Comparison of ENCODE assay signal across 14 cellular contexts in the genomic region with DNA sequence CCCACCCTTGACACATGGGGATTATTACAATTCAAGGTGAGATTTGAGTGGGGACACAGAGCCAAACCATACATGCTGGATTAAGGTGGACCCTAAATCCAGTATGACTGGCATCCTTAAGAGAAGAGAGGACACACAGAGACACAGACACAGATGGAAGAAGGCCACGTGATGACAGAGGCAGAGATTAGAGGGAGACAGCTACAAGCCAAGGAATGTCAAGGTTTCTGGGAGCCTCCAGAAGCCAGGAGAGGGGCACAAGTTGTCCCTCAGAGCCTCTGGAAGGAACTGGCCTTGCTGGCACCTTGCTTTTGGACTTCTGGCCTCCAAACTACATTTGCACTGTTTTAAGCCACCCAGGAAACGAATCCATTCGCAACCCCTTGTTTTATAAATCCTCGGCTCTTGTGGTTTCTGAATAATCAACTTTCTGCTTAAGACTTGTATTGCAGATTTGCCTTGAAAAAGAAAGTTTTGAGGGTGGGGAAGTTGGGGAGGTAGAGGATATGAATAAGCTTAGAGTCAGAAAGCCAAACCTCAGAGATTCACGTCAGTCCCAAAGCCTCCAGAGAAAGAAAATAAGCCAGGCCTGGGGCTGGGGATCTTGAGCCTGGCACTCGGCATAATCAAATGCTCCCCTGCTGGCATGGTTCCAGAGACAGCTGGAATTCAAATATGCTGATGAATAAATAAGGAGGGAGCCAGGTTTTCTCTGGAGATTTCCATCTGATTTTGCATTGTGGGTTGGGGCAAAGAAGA.
DNase-seq lines count a peak whose midpoint lies in the region; ATAC-seq and TF ChIP-seq lines count a peak whose summit lies in the region.
"Had no signal": no experiment of that assay in that cellular context is flagged by ENCODE, and none has a peak within 500 bp of the region (broad histone marks: within the 10 kb centered on the region; RNA-seq: fewer than 3 reads in every experiment).

No MANE protein-coding gene starts in this region.

- no peaks in the 10 kb centered on the region for H3K27me3 Mint-ChIP-seq in CD8-positive, alpha-beta T cell (ENCODE audit: low read depth)

- peak overlapping the region; percentile 64 for H3K4me2 ChIP-seq in SK-N-SH

- peaks cover 17% of the 10 kb centered on the region for H3F3A ChIP-seq in SK-N-SH (replicated peaks; ENCODE audit: insufficient read depth)

- ATAC-seq in foreskin keratinocyte: peak; percentile 72
- no peak for ATAC-seq in CD8-positive, alpha-beta T cell
- ATAC-seq in GM21390 (IDR thresholded peaks at IDR 0.05; ENCODE audit: unreplicated experiment): no peak
- ATAC-seq in left lobe of liver: no peak
- ATAC-seq: heart right ventricle had no signal

- H4K20me1 ChIP-seq in SK-N-SH (ENCODE audit: insufficient read depth): no peaks in the 10 kb centered on the region

- intact Hi-C loops in CD8-positive, alpha-beta T cell (cut with DNase I, micrococcal nuclease): no loop called here

- H3K27ac Mint-ChIP-seq in CD8-positive, alpha-beta T cell: no peak overlapping the region

- TF ChIP-seq EP300 in SK-N-SH (IDR thresholded peaks at IDR 0.05; ENCODE audit: borderline replicate concordance in 1 of 2, low read depth in 1 of 2, low read length in 1 of 2): peak; percentile 21 to 25; a peak in 1 of 4 replicates

- H3K4me1 ChIP-seq in SK-N-SH (ENCODE audit: control insufficient read depth in 1 of 2, insufficient read depth in 2 of 2, low read depth in 1 of 2, low read length in 1 of 2) (peaks cover 0 to 10% of the 10 kb centered on the region in 2 experiments; a peak in 1 of 4 replicates), foreskin keratinocyte (peaks cover 14% of the 10 kb centered on the region)
- H3K4me1 ChIP-seq in CD8-positive, alpha-beta T cell (ENCODE audit: insufficient read depth, low read length): no peaks in the 10 kb centered on the region

- POLR2A ChIA-PET in SK-N-SH (lab: Yijun Ruan, JAX): no interaction called here
- POLR2A ChIA-PET in CD8-positive, alpha-beta T cell (lab: Charles Lee): interaction anchor here (0.6 kb wide), 1 partner anchor 8 kb away, joined by 3 read pairs; no protein-coding TSS in a partner anchor

- H2AFZ ChIP-seq in SK-N-SH (ENCODE audit: low read depth): peak overlapping the region; percentile 59

- CTCF ChIA-PET in SK-N-SH (lab: Yijun Ruan, JAX): interaction anchor here (1.1 kb wide), 1 partner anchor 146 kb away, joined by 3 read pairs; no protein-coding TSS in a partner anchor
- CTCF ChIA-PET in CD8-positive, alpha-beta T cell (lab: Charles Lee): no interaction called here

- no peak overlapping the region for H3K4me3 Mint-ChIP-seq in CD8-positive, alpha-beta T cell

- H3K9me2 ChIP-seq in SK-N-SH: no peaks in the 10 kb centered on the region

- no peak for TF ChIP-seq CTCF in AG09309 (IDR thresholded peaks at IDR 0.05; ENCODE audit: control insufficient read depth, insufficient read depth, low read depth, low read length, missing control alignments)
- no peak for TF ChIP-seq CTCF in SK-N-SH (IDR thresholded peaks at IDR 0.05)
- no peak for TF ChIP-seq CTCF in foreskin keratinocyte (conservative IDR thresholded peaks at IDR 0.05)
- no peak for TF ChIP-seq CTCF in CD8-positive, alpha-beta T cell (IDR thresholded peaks at IDR 0.05)

- H3K27me3 ChIP-seq in SK-N-SH (ENCODE audit: insufficient read depth) (no peaks in the 10 kb centered on the region), foreskin keratinocyte (no peaks in the 10 kb centered on the region)
- no peaks in the 10 kb centered on the region for H3K27me3 ChIP-seq in CD8-positive, alpha-beta T cell (ENCODE audit: insufficient read depth, low read length)
- H3K27me3 ChIP-seq: heart right ventricle, stomach had no signal

- H3K27ac ChIP-seq in SK-N-SH (ENCODE audit: low read depth in 2 of 2, low read length in 1 of 2) (peak overlapping the region in 1 of 2 experiments; percentile 74; a peak in 2 of 4 replicates), foreskin keratinocyte (peak overlapping the region; percentile 33)
- no peak overlapping the region for H3K27ac ChIP-seq in CD8-positive, alpha-beta T cell (ENCODE audit: low read depth, low read length)
- H3K27ac ChIP-seq: HL-60, stomach had no signal

- DNase-seq in AG09309 (ENCODE audit: low read depth) (peak; percentile 45), GM04503 (ENCODE audit: low read depth) (peak; percentile 34), SK-N-SH (peak; percentile 70), foreskin keratinocyte (peak; percentile 67 to 87), nucleus accumbens (lab: John Stamatoyannopoulos, UW) (no peak), left lobe of liver (ENCODE audit: low spot score) (no peak)
- no peak for DNase-seq in CD8-positive, alpha-beta T cell
- DNase-seq: cerebellar nuclear complex; HCEC 1CT; heart right ventricle; stimulated activated CD4-positive, alpha-beta T cell treated with anti-CD3 and anti-CD28 coated beads, Interleukin-15, amount 100 ng/mL, for 24 hours; stomach had no signal

- H3K79me2 ChIP-seq in SK-N-SH (ENCODE audit: insufficient read depth): no peaks in the 10 kb centered on the region

- no peaks in the 10 kb centered on the region for H3K9me3 ChIP-seq in SK-N-SH
- no peaks in the 10 kb centered on the region for H3K9me3 ChIP-seq in CD8-positive, alpha-beta T cell (ENCODE audit: low read length)
- H3K9me3 ChIP-seq: heart right ventricle, stomach had no signal

- 0 out of 2 replicates have a peak, but pooled peaks have one; percentile 10 for TF ChIP-seq RAD21 in SK-N-SH (IDR thresholded peaks at IDR 0.05; ENCODE audit: low read length)

- H3K36me3 Mint-ChIP-seq in CD8-positive, alpha-beta T cell: no peaks in the 10 kb centered on the region

- peaks cover 21% of the 10 kb centered on the region for H3K4me1 Mint-ChIP-seq in CD8-positive, alpha-beta T cell (ENCODE audit: low read depth)

- H3K36me3 ChIP-seq in SK-N-SH (replicated peaks in 1 of 2; ENCODE audit: control insufficient read depth in 1 of 2, insufficient read depth in 2 of 2, low read length in 1 of 2): no peaks in the 10 kb centered on the region
- no peaks in the 10 kb centered on the region for H3K36me3 ChIP-seq in CD8-positive, alpha-beta T cell (ENCODE audit: insufficient read depth, low read length)
- H3K36me3 ChIP-seq: heart right ventricle, stomach had no signal

- H3K9ac ChIP-seq in SK-N-SH: peak overlapping the region; percentile 45; the same call in 1 of the 2 replicates

- H3K4me3 ChIP-seq in AG09309 (ENCODE audit: control insufficient read depth, low read depth, low read length) (no peak overlapping the region), SK-N-SH (ENCODE audit: low read depth in 2 of 2, low read length in 1 of 2) (no peak overlapping the region; a peak in 1 of 4 replicates)
- no peak overlapping the region for H3K4me3 ChIP-seq in CD8-positive, alpha-beta T cell (ENCODE audit: low read depth, low read length)
- H3K4me3 ChIP-seq: heart right ventricle, stomach had no signal

- WGBS in SK-N-SH (ENCODE audit: low lambda C conversion rate): 28% methylated on average over 6 of the region's 6 CpGs

- no peaks in the 10 kb centered on the region for H3K9me3 Mint-ChIP-seq in CD8-positive, alpha-beta T cell

TF ChIP-seq in SK-N-SH, 30 proteins besides CTCF, POLR2A, EP300 and RAD21 (continues in another document):
- no peak for TF ChIP-seq YY1 (IDR thresholded peaks at IDR 0.05; ENCODE audit: low read depth)
- no peak for TF ChIP-seq MXI1 (IDR thresholded peaks at IDR 0.05; ENCODE audit: low read depth, low read length)
- no peak for TF ChIP-seq RXRA (IDR thresholded peaks at IDR 0.05; ENCODE audit: borderline replicate concordance, low read depth)
- peak; percentile 31; the same call in 1 of the 2 replicates for TF ChIP-seq TCF12 (IDR thresholded peaks at IDR 0.05)
- no peak for TF ChIP-seq CHD2 (IDR thresholded peaks at IDR 0.05; ENCODE audit: low read length, partially characterized antibody)
- TF ChIP-seq, protein P1, sequence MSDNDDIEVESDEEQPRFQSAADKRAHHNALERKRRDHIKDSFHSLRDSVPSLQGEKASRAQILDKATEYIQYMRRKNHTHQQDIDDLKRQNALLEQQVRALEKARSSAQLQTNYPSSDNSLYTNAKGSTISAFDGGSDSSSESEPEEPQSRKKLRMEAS (IDR thresholded peaks at IDR 0.05; ENCODE audit: low read depth): no peak
- no peak for TF ChIP-seq SMC3 (IDR thresholded peaks at IDR 0.05; ENCODE audit: low read depth, low read length)
- TF ChIP-seq, protein P2, sequence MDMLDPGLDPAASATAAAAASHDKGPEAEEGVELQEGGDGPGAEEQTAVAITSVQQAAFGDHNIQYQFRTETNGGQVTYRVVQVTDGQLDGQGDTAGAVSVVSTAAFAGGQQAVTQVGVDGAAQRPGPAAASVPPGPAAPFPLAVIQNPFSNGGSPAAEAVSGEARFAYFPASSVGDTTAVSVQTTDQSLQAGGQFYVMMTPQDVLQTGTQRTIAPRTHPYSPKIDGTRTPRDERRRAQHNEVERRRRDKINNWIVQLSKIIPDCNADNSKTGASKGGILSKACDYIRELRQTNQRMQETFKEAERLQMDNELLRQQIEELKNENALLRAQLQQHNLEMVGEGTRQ (IDR thresholded peaks at IDR 0.05; ENCODE audit: borderline replicate concordance, low read depth, low read length): no peak
- no peak for TF ChIP-seq TEAD4 (IDR thresholded peaks at IDR 0.05; ENCODE audit: borderline replicate concordance, insufficient read depth)
- TF ChIP-seq, protein P3, sequence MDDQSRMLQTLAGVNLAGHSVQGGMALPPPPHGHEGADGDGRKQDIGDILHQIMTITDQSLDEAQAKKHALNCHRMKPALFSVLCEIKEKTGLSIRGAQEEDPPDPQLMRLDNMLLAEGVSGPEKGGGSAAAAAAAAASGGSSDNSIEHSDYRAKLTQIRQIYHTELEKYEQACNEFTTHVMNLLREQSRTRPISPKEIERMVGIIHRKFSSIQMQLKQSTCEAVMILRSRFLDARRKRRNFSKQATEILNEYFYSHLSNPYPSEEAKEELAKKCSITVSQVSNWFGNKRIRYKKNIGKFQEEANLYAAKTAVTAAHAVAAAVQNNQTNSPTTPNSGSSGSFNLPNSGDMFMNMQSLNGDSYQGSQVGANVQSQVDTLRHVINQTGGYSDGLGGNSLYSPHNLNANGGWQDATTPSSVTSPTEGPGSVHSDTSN (IDR thresholded peaks at IDR 0.05): no peak
- TF ChIP-seq, protein P4, sequence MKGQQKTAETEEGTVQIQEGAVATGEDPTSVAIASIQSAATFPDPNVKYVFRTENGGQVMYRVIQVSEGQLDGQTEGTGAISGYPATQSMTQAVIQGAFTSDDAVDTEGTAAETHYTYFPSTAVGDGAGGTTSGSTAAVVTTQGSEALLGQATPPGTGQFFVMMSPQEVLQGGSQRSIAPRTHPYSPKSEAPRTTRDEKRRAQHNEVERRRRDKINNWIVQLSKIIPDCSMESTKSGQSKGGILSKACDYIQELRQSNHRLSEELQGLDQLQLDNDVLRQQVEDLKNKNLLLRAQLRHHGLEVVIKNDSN (IDR thresholded peaks at IDR 0.05; ENCODE audit: borderline replicate concordance, low read depth): no peak; the same call in 1 of the 2 replicates
- no peak for TF ChIP-seq NRF1 (IDR thresholded peaks at IDR 0.05; ENCODE audit: low read depth, low read length)
- TF ChIP-seq GABPA (IDR thresholded peaks at IDR 0.05; ENCODE audit: low read depth): no peak

Comparison
In these comparisons a context has a peak if more than half of its experiments do, and no peak if none do; other contexts are left out.
1. DNase-seq: peak in AG09309 (single experiment), GM04503 (single experiment), SK-N-SH (single experiment) and foreskin keratinocyte (2 of 2); none in nucleus accumbens (0 of 56), CD8-positive, alpha-beta T cell (0 of 7) and left lobe of liver (single experiment).